Comparison of ENCODE assay signal across 20 cellular contexts in genomic region chr6:31744422-31744821, GRCh38. TPM values are rescaled to one million over a fixed set of nuclear protein-coding genes. Genes with fewer than 3 reads are reported as not detected.
DNase-seq lines count a peak whose midpoint lies in the region; ATAC-seq and TF ChIP-seq lines count a peak whose summit lies in the region.
"Had no signal": no experiment of that assay in that cellular context is flagged by ENCODE, and none has a peak within 500 bp of the region (broad histone marks: within the 10 kb centered on the region; RNA-seq: fewer than 3 reads in every experiment).

No MANE protein-coding gene starts in this region.

- H3K27me3 Mint-ChIP-seq in WTC11 (ENCODE audit: low read depth) = no peaks in the 10 kb centered on the region; the same call in 1 of the 2 replicates
- H3K27me3 Mint-ChIP-seq in nephron progenitor cell (ENCODE audit: low read depth, poor library complexity) = peaks cover 3% of the 10 kb centered on the region
- H3K27me3 Mint-ChIP-seq in activated CD4-positive, alpha-beta T cell treated with anti-CD3 and anti-CD28 coated beads for 36 hours = no peaks in the 10 kb centered on the region
- H3K27me3 Mint-ChIP-seq: CD4-positive, CD25-positive, alpha-beta regulatory T cell had no signal

- H3K4me1 Mint-ChIP-seq in WTC11 (peaks cover 17% of the 10 kb centered on the region), nephron progenitor cell (peaks cover 70% of the 10 kb centered on the region)
- peaks cover 15% of the 10 kb centered on the region for H3K4me1 Mint-ChIP-seq in activated CD4-positive, alpha-beta T cell treated with anti-CD3 and anti-CD28 coated beads for 36 hours

- H3K27ac ChIP-seq in A673 (ENCODE audit: low read depth, low read length, poor library complexity, severe bottlenecking) = peak overlapping the region; percentile 57
- H3K27ac ChIP-seq: SJCRH30 had no signal

- H3K27me3 ChIP-seq in A673 (replicated peaks; ENCODE audit: insufficient read depth, low read depth, low read length, poor library complexity) = no peaks in the 10 kb centered on the region
- H3K27me3 ChIP-seq: SJCRH30 had no signal

- ATAC-seq in WTC11 = no peak
- ATAC-seq in activated CD4-positive, alpha-beta T cell treated with anti-CD3 and anti-CD28 coated beads for 36 hours = no peak
- ATAC-seq in GM18517 (IDR thresholded peaks at IDR 0.05; ENCODE audit: unreplicated experiment) = no peak

- H3K4me3 Mint-ChIP-seq in WTC11 = no peak overlapping the region
- H3K4me3 Mint-ChIP-seq in nephron progenitor cell = peak overlapping the region; percentile 5
- H3K4me3 Mint-ChIP-seq in activated CD4-positive, alpha-beta T cell treated with anti-CD3 and anti-CD28 coated beads for 36 hours = no peak overlapping the region

- BruUV-seq in A673 (replicated peaks; lab: Mats Ljungman, UMichigan) = no TSS peak

- H3K9me3 ChIP-seq in A673 (ENCODE audit: low read depth, low read length, poor library complexity, severe bottlenecking) = no peaks in the 10 kb centered on the region
- H3K9me3 ChIP-seq: SJCRH30 had no signal

- DNase-seq in A673 (ENCODE audit: low spot score) (no peak), D341Med (ENCODE audit: low spot score) (peak; percentile 60), WTC11 (ENCODE audit: low spot score) (no peak), nephron progenitor cell (no peak), NCI-H1694 (lab: John Stamatoyannopoulos, UW) (no peak)
- DNase-seq in activated CD4-positive, alpha-beta T cell treated with anti-CD3 and anti-CD28 coated beads for 36 hours = no peak
- DNase-seq: ACHN; AML-193; Calu3; CD4-positive, CD25-positive, alpha-beta regulatory T cell; DMS79 treated with DMSO at 0.1 percent for 48 hours; KBM-7; MV-4-11; NCI-H1417; NCI-H2029; NCI-H2171 treated with DMSO at 0.1 percent for 48 hours; NCI-H446 treated with DMSO at 0.1 percent for 48 hours; SJCRH30 had no signal

- peaks cover 48% of the 10 kb centered on the region for H3K36me3 ChIP-seq in A673 (ENCODE audit: insufficient read depth, low read length, poor library complexity, severe bottlenecking)
- H3K36me3 ChIP-seq: SJCRH30 had no signal

- TF ChIP-seq CTCF in A673 (conservative IDR thresholded peaks at IDR 0.05; ENCODE audit: low read depth, low read length) (no peak), WTC11 (IDR thresholded peaks at IDR 0.05) (no peak), nephron progenitor cell (IDR thresholded peaks at IDR 0.05) (no peak)

- POLR2A ChIA-PET in A673 (lab: Charles Lee; ENCODE audit: low non-redundant PET) = no interaction called here
- POLR2A ChIA-PET in WTC11 (lab: Charles Lee) = no interaction called here
- POLR2A ChIA-PET in activated CD4-positive, alpha-beta T cell treated with anti-CD3 and anti-CD28 coated beads for 36 hours (lab: Charles Lee) = no interaction called here

- CTCF ChIA-PET in A673 (lab: Charles Lee) (no interaction called here), WTC11 (lab: Charles Lee) (interaction anchor here (0.6 to 1.4 kb wide), 2 partner anchors 26 to 55 kb away, joined by 3 to 4 read pairs; no protein-coding TSS in a partner anchor)
- CTCF ChIA-PET in activated CD4-positive, alpha-beta T cell treated with anti-CD3 and anti-CD28 coated beads for 36 hours (lab: Charles Lee) = no interaction called here

- no peaks in the 10 kb centered on the region for H3K9me3 Mint-ChIP-seq in WTC11
- no peaks in the 10 kb centered on the region for H3K9me3 Mint-ChIP-seq in nephron progenitor cell
- H3K9me3 Mint-ChIP-seq in activated CD4-positive, alpha-beta T cell treated with anti-CD3 and anti-CD28 coated beads for 36 hours (ENCODE audit: low read depth) = no peaks in the 10 kb centered on the region
- H3K9me3 Mint-ChIP-seq: CD4-positive, CD25-positive, alpha-beta regulatory T cell had no signal

- peak overlapping the region; percentile 83 for H3K27ac Mint-ChIP-seq in WTC11
- peak overlapping the region; percentile 84 for H3K27ac Mint-ChIP-seq in nephron progenitor cell
- H3K27ac Mint-ChIP-seq in activated CD4-positive, alpha-beta T cell treated with anti-CD3 and anti-CD28 coated beads for 36 hours = no peak overlapping the region

- intact Hi-C loops in A673 (cut with micrococcal nuclease; ENCODE audit: unreplicated experiment) = no loop called here
- intact Hi-C loops in activated CD4-positive, alpha-beta T cell treated with anti-CD3 and anti-CD28 coated beads for 36 hours (cut with DNase I, micrococcal nuclease) = no loop called here

- H3K4me3 ChIP-seq in A673 (ENCODE audit: low read depth, low read length, poor library complexity, severe bottlenecking) = no peak overlapping the region
- H3K4me3 ChIP-seq: SJCRH30 had no signal

- peaks cover 7% of the 10 kb centered on the region for H3K4me1 ChIP-seq in A673 (ENCODE audit: insufficient read depth, low read length, poor library complexity, severe bottlenecking)
- H3K4me1 ChIP-seq: SJCRH30 had no signal

- H3K36me3 Mint-ChIP-seq in WTC11 = peaks cover 25% of the 10 kb centered on the region
- peaks cover 30% of the 10 kb centered on the region for H3K36me3 Mint-ChIP-seq in nephron progenitor cell (ENCODE audit: low read depth)
- H3K36me3 Mint-ChIP-seq in activated CD4-positive, alpha-beta T cell treated with anti-CD3 and anti-CD28 coated beads for 36 hours (ENCODE audit: low read depth) = peaks cover 67% of the 10 kb centered on the region

TF ChIP-seq in WTC11, 78 proteins besides CTCF, POLR2A, EP300 and RAD21:
- TF ChIP-seq IRF1 (CRISPR knock-in tag; IDR thresholded peaks at IDR 0.05) (no peak), FOXJ3 (CRISPR knock-in tag; IDR thresholded peaks at IDR 0.05; ENCODE audit: borderline replicate concordance) (no peak), E2F5 (CRISPR knock-in tag; IDR thresholded peaks at IDR 0.05) (no peak), NR2C2 (CRISPR knock-in tag; IDR thresholded peaks at IDR 0.05) (no peak), USF1 (CRISPR knock-in tag; IDR thresholded peaks at IDR 0.05) (no peak), RELA (CRISPR knock-in tag; IDR thresholded peaks at IDR 0.05; ENCODE audit: borderline replicate concordance) (no peak)

RNA-seq across cellular contexts. Expression of gene MSH5, which starts 4.6 kb away (rescaled TPM):
- 76.4 and 102 TPM in 2 replicates for total RNA-seq in A673 (2021)
- 43.1 to 62.3 TPM (median 56.1 TPM) in 3 replicates for total RNA-seq in WTC11 (2021)
- 100 to 1,000 TPM in 1 of 2 experiments, 10 to 100 TPM in 1; 92.1 to 126 TPM for total RNA-seq in activated CD4-positive, alpha-beta T cell treated with anti-CD3 and anti-CD28 coated beads for 36 hours

RNA-seq across cellular contexts. Expression of gene CLIC1, which starts 8.1 kb away (rescaled TPM):
- total RNA-seq in A673 (2021) (371 and 431 TPM in 2 replicates), WTC11 (2021) (229 to 244 TPM (median 230 TPM) in 3 replicates)
- 100 to 1,000 TPM; 357 to 438 TPM for total RNA-seq in activated CD4-positive, alpha-beta T cell treated with anti-CD3 and anti-CD28 coated beads for 36 hours

RNA-seq across cellular contexts. Expression of gene DDAH2, which starts 15.3 kb away (rescaled TPM):
- 68.2 and 86.7 TPM in 2 replicates for total RNA-seq in A673 (2021)
- total RNA-seq in WTC11 (2021) = 62.2 to 67.3 TPM (median 65.8 TPM) in 3 replicates
- total RNA-seq in activated CD4-positive, alpha-beta T cell treated with anti-CD3 and anti-CD28 coated beads for 36 hours = 1 to 10 TPM; 4.4 to 5.6 TPM

RNA-seq across cellular contexts. Expression of gene SAPCD1, which starts 18.0 kb away (rescaled TPM):
- total RNA-seq in A673 (2021) = 9.9 and 19.9 TPM in 2 replicates
- 13.3 to 16.9 TPM (median 13.7 TPM) in 3 replicates for total RNA-seq in WTC11 (2021)
- 10 to 100 TPM; 12.2 to 13.2 TPM for total RNA-seq in activated CD4-positive, alpha-beta T cell treated with anti-CD3 and anti-CD28 coated beads for 36 hours

RNA-seq across cellular contexts. Expression of gene MPIG6B, which starts 21.2 kb away (rescaled TPM):
- total RNA-seq in A673 (2021) = not detected in 2 replicates
- total RNA-seq in WTC11 (2021) = 0.09 to 0.11 TPM (median 0.11 TPM) in 3 replicates
- total RNA-seq in activated CD4-positive, alpha-beta T cell treated with anti-CD3 and anti-CD28 coated beads for 36 hours = not detected
- total RNA-seq: Calu3, G401 had no signal
